In the genomic region with DNA sequence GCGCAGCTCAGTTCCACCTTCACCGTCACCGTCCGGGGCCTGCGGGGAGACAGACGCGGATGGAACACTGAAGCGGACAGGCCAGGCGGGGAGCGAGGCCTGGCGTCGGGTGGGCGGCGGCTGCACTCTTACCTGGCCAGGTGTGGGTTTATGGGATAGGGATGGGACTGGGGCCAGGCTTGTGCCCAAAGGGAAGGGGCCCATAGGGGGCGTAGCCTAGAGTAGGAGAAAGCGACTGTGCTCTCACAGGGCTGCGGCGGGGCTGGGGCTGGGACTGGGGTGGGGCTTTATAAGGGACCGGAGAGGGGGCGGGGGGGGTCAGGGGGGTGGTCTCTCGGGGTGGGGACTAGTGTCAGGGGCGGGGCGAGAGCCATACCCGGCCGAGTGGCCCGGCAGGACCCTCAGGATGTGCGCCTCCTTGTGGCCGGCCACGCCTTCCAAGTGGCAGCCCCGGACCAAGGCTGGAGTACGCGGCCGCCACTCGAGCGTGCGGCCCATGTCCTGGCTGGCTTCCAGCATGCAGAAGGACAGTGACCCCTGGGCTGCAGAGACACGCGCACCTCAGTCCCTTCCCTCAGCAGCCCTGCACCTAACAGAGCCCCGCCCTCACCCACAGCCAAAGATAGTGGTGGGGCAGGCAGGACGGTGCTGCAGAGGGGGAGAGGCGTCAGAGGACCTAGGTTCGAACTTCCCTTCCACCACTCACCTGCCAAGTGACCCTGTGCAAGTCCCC, we compare ENCODE assay signal across 1 cellular context.
TF ChIP-seq lines count a peak whose summit lies in the region.

No MANE protein-coding gene starts in this region.

TF ChIP-seq in HepG2, 621 proteins besides CTCF, POLR2A, EP300 and RAD21 (continued from another document and continues in another):
- TF ChIP-seq, protein P1, sequence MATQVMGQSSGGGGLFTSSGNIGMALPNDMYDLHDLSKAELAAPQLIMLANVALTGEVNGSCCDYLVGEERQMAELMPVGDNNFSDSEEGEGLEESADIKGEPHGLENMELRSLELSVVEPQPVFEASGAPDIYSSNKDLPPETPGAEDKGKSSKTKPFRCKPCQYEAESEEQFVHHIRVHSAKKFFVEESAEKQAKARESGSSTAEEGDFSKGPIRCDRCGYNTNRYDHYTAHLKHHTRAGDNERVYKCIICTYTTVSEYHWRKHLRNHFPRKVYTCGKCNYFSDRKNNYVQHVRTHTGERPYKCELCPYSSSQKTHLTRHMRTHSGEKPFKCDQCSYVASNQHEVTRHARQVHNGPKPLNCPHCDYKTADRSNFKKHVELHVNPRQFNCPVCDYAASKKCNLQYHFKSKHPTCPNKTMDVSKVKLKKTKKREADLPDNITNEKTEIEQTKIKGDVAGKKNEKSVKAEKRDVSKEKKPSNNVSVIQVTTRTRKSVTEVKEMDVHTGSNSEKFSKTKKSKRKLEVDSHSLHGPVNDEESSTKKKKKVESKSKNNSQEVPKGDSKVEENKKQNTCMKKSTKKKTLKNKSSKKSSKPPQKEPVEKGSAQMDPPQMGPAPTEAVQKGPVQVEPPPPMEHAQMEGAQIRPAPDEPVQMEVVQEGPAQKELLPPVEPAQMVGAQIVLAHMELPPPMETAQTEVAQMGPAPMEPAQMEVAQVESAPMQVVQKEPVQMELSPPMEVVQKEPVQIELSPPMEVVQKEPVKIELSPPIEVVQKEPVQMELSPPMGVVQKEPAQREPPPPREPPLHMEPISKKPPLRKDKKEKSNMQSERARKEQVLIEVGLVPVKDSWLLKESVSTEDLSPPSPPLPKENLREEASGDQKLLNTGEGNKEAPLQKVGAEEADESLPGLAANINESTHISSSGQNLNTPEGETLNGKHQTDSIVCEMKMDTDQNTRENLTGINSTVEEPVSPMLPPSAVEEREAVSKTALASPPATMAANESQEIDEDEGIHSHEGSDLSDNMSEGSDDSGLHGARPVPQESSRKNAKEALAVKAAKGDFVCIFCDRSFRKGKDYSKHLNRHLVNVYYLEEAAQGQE (IDR thresholded peaks at IDR 0.05; ENCODE audit: borderline replicate concordance in 1 of 2, low read depth in 1 of 2, low read length in 2 of 2): no peak
- TF ChIP-seq RELA (CRISPR knock-in tag; IDR thresholded peaks at IDR 0.05) (no peak), ZNF572 (CRISPR knock-in tag; IDR thresholded peaks at IDR 0.05) (no peak), ZNF530 (CRISPR knock-in tag; IDR thresholded peaks at IDR 0.05; ENCODE audit: low read depth) (no peak), ZNF550 (CRISPR knock-in tag; IDR thresholded peaks at IDR 0.05; ENCODE audit: borderline replicate concordance) (no peak), NBN (conservative IDR thresholded peaks at IDR 0.05) (no peak), SCMH1 (CRISPR knock-in tag; IDR thresholded peaks at IDR 0.05; ENCODE audit: borderline replicate concordance) (no peak), ZNF264 (CRISPR knock-in tag; IDR thresholded peaks at IDR 0.05) (0 out of 2 replicates have a peak, but pooled peaks have one; percentile 32), HNRNPH1 (optimal IDR thresholded peaks at IDR 0.05; ENCODE audit: low read depth, low read length) (no peak), GPN1 (CRISPR knock-in tag; IDR thresholded peaks at IDR 0.05; ENCODE audit: borderline replicate concordance) (no peak), ZNF556 (CRISPR knock-in tag; IDR thresholded peaks at IDR 0.05; ENCODE audit: borderline replicate concordance) (0 out of 2 replicates have a peak, but pooled peaks have one; percentile 67), ASH2L (IDR thresholded peaks at IDR 0.05; ENCODE audit: insufficient read length, low read depth, low read length) (no peak), BHLHE40 (IDR thresholded peaks at IDR 0.05; ENCODE audit: low read length) (peak; percentile 42; the same call in 1 of the 2 replicates), RORA (CRISPR knock-in tag; IDR thresholded peaks at IDR 0.05) (no peak), FLYWCH1 (CRISPR knock-in tag; IDR thresholded peaks at IDR 0.05) (no peak), RXRA (CRISPR knock-in tag; IDR thresholded peaks at IDR 0.05) (peak; percentile 93), ATM (IDR thresholded peaks at IDR 0.05; ENCODE audit: borderline replicate concordance) (no peak), MZF1 (CRISPR knock-in tag; IDR thresholded peaks at IDR 0.05; ENCODE audit: borderline replicate concordance) (no peak), HOXD1 (CRISPR knock-in tag; IDR thresholded peaks at IDR 0.05) (no peak; the same call in 1 of the 2 replicates), NFKBIZ (CRISPR knock-in tag; IDR thresholded peaks at IDR 0.05) (no peak), FOXO1 (CRISPR knock-in tag; IDR thresholded peaks at IDR 0.05) (peak; percentile 11; the same call in 1 of the 2 replicates), ZNF652 (CRISPR knock-in tag; IDR thresholded peaks at IDR 0.05; ENCODE audit: borderline replicate concordance, low read depth) (no peak), ZNF850 (CRISPR knock-in tag; conservative IDR thresholded peaks at IDR 0.05) (no peak), ZFY (CRISPR knock-in tag; IDR thresholded peaks at IDR 0.05) (peak; percentile 65), SALL2 (CRISPR knock-in tag; IDR thresholded peaks at IDR 0.05) (peak; percentile 55; the same call in 1 of the 2 replicates), MTA1 (CRISPR knock-in tag; IDR thresholded peaks at IDR 0.05; ENCODE audit: borderline replicate concordance) (peak; percentile 64; the same call in 1 of the 2 replicates), ZIK1 (CRISPR knock-in tag; IDR thresholded peaks at IDR 0.05; ENCODE audit: borderline replicate concordance, low read depth) (peak; percentile 51; the same call in 1 of the 2 replicates), YEATS4 (CRISPR knock-in tag; IDR thresholded peaks at IDR 0.05; ENCODE audit: borderline replicate concordance) (peak; percentile 63), ZNF124 (CRISPR knock-in tag; IDR thresholded peaks at IDR 0.05) (0 out of 2 replicates have a peak, but pooled peaks have one; percentile 70), RFXAP (CRISPR knock-in tag; IDR thresholded peaks at IDR 0.05; ENCODE audit: borderline replicate concordance) (peak; percentile 18; the same call in 1 of the 2 replicates), ZNF75D (CRISPR knock-in tag; IDR thresholded peaks at IDR 0.05; ENCODE audit: borderline replicate concordance) (no peak), ZSCAN25 (CRISPR knock-in tag; IDR thresholded peaks at IDR 0.05) (peak; percentile 99), NFATC3 (CRISPR knock-in tag; IDR thresholded peaks at IDR 0.05) (no peak), ZFP37 (CRISPR knock-in tag; IDR thresholded peaks at IDR 0.05; ENCODE audit: borderline replicate concordance) (no peak), ZNF724P (CRISPR knock-in tag; IDR thresholded peaks at IDR 0.05; ENCODE audit: borderline replicate concordance) (peak; percentile 70; the same call in 1 of the 2 replicates), ZNF737 (CRISPR knock-in tag; IDR thresholded peaks at IDR 0.05; ENCODE audit: borderline replicate concordance) (no peak), TOE1 (CRISPR knock-in tag; IDR thresholded peaks at IDR 0.05) (no peak), KLF11 (CRISPR knock-in tag; IDR thresholded peaks at IDR 0.05) (no peak), THAP11 (CRISPR knock-in tag; IDR thresholded peaks at IDR 0.05) (peak; percentile 70), ZMYM4 (CRISPR knock-in tag; IDR thresholded peaks at IDR 0.05) (peak; percentile 37; the same call in 1 of the 2 replicates), YEATS2 (CRISPR knock-in tag; IDR thresholded peaks at IDR 0.05; ENCODE audit: borderline replicate concordance) (peak; percentile 47; the same call in 1 of the 2 replicates)
- TF ChIP-seq, protein P2, sequence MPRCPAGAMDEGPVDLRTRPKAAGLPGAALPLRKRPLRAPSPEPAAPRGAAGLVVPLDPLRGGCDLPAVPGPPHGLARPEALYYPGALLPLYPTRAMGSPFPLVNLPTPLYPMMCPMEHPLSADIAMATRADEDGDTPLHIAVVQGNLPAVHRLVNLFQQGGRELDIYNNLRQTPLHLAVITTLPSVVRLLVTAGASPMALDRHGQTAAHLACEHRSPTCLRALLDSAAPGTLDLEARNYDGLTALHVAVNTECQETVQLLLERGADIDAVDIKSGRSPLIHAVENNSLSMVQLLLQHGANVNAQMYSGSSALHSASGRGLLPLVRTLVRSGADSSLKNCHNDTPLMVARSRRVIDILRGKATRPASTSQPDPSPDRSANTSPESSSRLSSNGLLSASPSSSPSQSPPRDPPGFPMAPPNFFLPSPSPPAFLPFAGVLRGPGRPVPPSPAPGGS (CRISPR knock-in tag; IDR thresholded peaks at IDR 0.05): no peak
- TF ChIP-seq, protein P3, sequence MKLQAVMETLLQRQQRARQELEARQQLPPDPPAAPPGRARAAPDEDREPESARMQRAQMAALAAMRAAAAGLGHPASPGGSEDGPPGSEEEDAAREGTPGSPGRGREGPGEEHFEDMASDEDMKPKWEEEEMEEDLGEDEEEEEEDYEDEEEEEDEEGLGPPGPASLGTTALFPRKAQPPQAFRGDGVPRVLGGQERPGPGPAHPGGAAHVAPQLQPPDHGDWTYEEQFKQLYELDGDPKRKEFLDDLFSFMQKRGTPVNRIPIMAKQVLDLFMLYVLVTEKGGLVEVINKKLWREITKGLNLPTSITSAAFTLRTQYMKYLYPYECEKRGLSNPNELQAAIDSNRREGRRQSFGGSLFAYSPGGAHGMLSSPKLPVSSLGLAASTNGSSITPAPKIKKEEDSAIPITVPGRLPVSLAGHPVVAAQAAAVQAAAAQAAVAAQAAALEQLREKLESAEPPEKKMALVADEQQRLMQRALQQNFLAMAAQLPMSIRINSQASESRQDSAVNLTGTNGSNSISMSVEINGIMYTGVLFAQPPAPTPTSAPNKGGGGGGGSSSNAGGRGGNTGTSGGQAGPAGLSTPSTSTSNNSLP (IDR thresholded peaks at IDR 0.05; ENCODE audit: low read depth, low read length): no peak
- TF ChIP-seq, protein P4, sequence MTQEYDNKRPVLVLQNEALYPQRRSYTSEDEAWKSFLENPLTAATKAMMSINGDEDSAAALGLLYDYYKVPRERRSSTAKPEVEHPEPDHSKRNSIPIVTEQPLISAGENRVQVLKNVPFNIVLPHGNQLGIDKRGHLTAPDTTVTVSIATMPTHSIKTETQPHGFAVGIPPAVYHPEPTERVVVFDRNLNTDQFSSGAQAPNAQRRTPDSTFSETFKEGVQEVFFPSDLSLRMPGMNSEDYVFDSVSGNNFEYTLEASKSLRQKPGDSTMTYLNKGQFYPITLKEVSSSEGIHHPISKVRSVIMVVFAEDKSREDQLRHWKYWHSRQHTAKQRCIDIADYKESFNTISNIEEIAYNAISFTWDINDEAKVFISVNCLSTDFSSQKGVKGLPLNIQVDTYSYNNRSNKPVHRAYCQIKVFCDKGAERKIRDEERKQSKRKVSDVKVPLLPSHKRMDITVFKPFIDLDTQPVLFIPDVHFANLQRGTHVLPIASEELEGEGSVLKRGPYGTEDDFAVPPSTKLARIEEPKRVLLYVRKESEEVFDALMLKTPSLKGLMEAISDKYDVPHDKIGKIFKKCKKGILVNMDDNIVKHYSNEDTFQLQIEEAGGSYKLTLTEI (CRISPR knock-in tag; conservative IDR thresholded peaks at IDR 0.05): no peak
- TF ChIP-seq, protein P5, sequence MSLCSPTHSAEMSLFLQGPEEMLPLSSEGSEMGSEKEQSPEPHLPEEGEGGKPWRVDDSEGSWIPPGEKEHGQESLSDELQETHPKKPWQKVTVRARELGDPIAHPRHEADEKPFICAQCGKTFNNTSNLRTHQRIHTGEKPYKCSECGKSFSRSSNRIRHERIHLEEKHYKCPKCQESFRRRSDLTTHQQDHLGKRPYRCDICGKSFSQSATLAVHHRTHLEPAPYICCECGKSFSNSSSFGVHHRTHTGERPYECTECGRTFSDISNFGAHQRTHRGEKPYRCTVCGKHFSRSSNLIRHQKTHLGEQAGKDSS (CRISPR knock-in tag; IDR thresholded peaks at IDR 0.05; ENCODE audit: borderline replicate concordance, low read depth): peak; percentile 35; the same call in 1 of the 2 replicates
- TF ChIP-seq, protein P6, sequence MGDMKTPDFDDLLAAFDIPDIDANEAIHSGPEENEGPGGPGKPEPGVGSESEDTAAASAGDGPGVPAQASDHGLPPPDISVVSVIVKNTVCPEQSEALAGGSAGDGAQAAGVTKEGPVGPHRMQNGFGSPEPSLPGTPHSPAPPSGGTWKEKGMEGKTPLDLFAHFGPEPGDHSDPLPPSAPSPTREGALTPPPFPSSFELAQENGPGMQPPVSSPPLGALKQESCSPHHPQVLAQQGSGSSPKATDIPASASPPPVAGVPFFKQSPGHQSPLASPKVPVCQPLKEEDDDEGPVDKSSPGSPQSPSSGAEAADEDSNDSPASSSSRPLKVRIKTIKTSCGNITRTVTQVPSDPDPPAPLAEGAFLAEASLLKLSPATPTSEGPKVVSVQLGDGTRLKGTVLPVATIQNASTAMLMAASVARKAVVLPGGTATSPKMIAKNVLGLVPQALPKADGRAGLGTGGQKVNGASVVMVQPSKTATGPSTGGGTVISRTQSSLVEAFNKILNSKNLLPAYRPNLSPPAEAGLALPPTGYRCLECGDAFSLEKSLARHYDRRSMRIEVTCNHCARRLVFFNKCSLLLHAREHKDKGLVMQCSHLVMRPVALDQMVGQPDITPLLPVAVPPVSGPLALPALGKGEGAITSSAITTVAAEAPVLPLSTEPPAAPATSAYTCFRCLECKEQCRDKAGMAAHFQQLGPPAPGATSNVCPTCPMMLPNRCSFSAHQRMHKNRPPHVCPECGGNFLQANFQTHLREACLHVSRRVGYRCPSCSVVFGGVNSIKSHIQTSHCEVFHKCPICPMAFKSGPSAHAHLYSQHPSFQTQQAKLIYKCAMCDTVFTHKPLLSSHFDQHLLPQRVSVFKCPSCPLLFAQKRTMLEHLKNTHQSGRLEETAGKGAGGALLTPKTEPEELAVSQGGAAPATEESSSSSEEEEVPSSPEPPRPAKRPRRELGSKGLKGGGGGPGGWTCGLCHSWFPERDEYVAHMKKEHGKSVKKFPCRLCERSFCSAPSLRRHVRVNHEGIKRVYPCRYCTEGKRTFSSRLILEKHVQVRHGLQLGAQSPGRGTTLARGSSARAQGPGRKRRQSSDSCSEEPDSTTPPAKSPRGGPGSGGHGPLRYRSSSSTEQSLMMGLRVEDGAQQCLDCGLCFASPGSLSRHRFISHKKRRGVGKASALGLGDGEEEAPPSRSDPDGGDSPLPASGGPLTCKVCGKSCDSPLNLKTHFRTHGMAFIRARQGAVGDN (CRISPR knock-in tag; IDR thresholded peaks at IDR 0.05): peak; percentile 82
- TF ChIP-seq, protein P7, sequence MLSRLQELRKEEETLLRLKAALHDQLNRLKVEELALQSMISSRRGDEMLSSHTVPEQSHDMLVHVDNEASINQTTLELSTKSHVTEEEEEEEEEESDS (CRISPR knock-in tag; IDR thresholded peaks at IDR 0.05; ENCODE audit: borderline replicate concordance): no peak
- TF ChIP-seq, protein P8, sequence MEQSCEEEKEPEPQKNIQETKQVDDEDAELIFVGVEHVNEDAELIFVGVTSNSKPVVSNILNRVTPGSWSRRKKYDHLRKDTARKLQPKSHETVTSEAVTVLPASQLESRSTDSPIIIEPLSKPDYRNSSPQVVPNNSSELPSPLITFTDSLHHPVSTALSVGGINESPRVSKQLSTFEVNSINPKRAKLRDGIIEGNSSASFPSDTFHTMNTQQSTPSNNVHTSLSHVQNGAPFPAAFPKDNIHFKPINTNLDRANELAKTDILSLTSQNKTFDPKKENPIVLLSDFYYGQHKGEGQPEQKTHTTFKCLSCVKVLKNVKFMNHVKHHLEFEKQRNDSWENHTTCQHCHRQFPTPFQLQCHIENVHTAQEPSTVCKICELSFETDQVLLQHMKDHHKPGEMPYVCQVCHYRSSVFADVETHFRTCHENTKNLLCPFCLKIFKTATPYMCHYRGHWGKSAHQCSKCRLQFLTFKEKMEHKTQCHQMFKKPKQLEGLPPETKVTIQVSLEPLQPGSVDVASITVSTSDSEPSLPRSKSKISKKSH (CRISPR knock-in tag; IDR thresholded peaks at IDR 0.05; ENCODE audit: borderline replicate concordance): no peak
